In genomic region chr6:1611572-1612385, GRCh38 we compare ENCODE assay signal across 8 cellular contexts. TPM values are rescaled to one million over a fixed set of nuclear protein-coding genes. Genes with fewer than 3 reads are reported as not detected.
A peak's percentile ranks its signal among the peaks of the same experiment; 100 is the strongest.
DNase-seq lines count a peak whose midpoint lies in the region; ATAC-seq, FAIRE-seq and TF ChIP-seq lines count a peak whose summit lies in the region.

No MANE protein-coding gene starts in this region.

- H3K23me2 ChIP-seq in H9 (ENCODE audit: insufficient read length, low read depth, low read length, poor library complexity, severe bottlenecking) = peaks cover 18% of the 10 kb centered on the region

- H4K5ac ChIP-seq in H9 (ENCODE audit: insufficient read length, low read depth, low read length) = no peak overlapping the region

- no peak overlapping the region for H4K91ac ChIP-seq in H9 (ENCODE audit: insufficient read length, low read depth, low read length)

- no peak overlapping the region for H3K56ac ChIP-seq in H9 (ENCODE audit: insufficient read length, low read depth, low read length)

- peaks cover 87% of the 10 kb centered on the region for H3K27me3 Mint-ChIP-seq in H9 (ENCODE audit: low read depth)
- peaks cover 57% of the 10 kb centered on the region for H3K27me3 Mint-ChIP-seq in activated CD8-positive, alpha-beta T cell treated with anti-CD3 and anti-CD28 coated beads for 36 hours
- H3K27me3 Mint-ChIP-seq in stimulated activated memory B cell treated with anti-CD40 and anti-IgM and Interleukin-4, amounts not matched to agents 10 μg/mL and 1 μg/mL and 100 μg/mL, for 72 hours = peaks cover 53% of the 10 kb centered on the region

- peaks cover 23 to 32% of the 10 kb centered on the region in 2 experiments for H3K4me1 Mint-ChIP-seq in H9
- peaks cover 30% of the 10 kb centered on the region for H3K4me1 Mint-ChIP-seq in activated CD8-positive, alpha-beta T cell treated with anti-CD3 and anti-CD28 coated beads for 36 hours (ENCODE audit: low read depth)
- peaks cover 35% of the 10 kb centered on the region for H3K4me1 Mint-ChIP-seq in stimulated activated memory B cell treated with anti-CD40 and anti-IgM and Interleukin-4, amounts not matched to agents 10 μg/mL and 1 μg/mL and 100 μg/mL, for 72 hours

- no peak overlapping the region for H4K8ac ChIP-seq in H9 (replicated peaks; ENCODE audit: insufficient read length, low read depth, low read length)

- no peak overlapping the region for H3K18ac ChIP-seq in H9 (ENCODE audit: insufficient read length, low read depth, low read length)

- no peaks in the 10 kb centered on the region for H4K20me1 ChIP-seq in H9 (ENCODE audit: control insufficient read depth, insufficient read depth, insufficient read length)
- H4K20me1 ChIP-seq in hepatocyte (ENCODE audit: insufficient read depth, poor library complexity, severe bottlenecking) = peaks cover 5% of the 10 kb centered on the region

- H2BK20ac ChIP-seq in H9 (ENCODE audit: low read depth, low read length, poor library complexity, severe bottlenecking) = no peak overlapping the region

- intact Hi-C loops in activated CD8-positive, alpha-beta T cell treated with anti-CD3 and anti-CD28 coated beads for 36 hours (cut with micrococcal nuclease) = no loop called here

- no peak overlapping the region for H3K27ac ChIP-seq in ACC112 (ENCODE audit: low read depth, low read length)
- no peak overlapping the region for H3K27ac ChIP-seq in H9 (ENCODE audit: insufficient read length, low read depth, low read length)
- H3K27ac ChIP-seq in hepatocyte = no peak overlapping the region

- H3K36me3 ChIP-seq in ACC112 (ENCODE audit: insufficient read depth, low read length) (no peaks in the 10 kb centered on the region), hepatocyte (replicated peaks; ENCODE audit: insufficient read depth, low read depth) (no peaks in the 10 kb centered on the region)

- H3K79me2 ChIP-seq in ACC112 (ENCODE audit: control insufficient read depth, insufficient read depth, low read length, unreplicated experiment) (peaks cover 14% of the 10 kb centered on the region), H9 (ENCODE audit: insufficient read depth, low read length) (no peaks in the 10 kb centered on the region), hepatocyte (no peaks in the 10 kb centered on the region)

- POLR2A ChIA-PET in activated CD8-positive, alpha-beta T cell treated with anti-CD3 and anti-CD28 coated beads for 36 hours (lab: Charles Lee) = interaction anchor here (0.8 kb wide), 1 partner anchor 12 kb away, joined by 3 read pairs; no protein-coding TSS in a partner anchor

- DNase-seq in H9 = peak; percentile 70
- peak; percentile 20 for DNase-seq in activated CD8-positive, alpha-beta T cell treated with anti-CD3 and anti-CD28 coated beads for 36 hours
- no peak for DNase-seq in hepatocyte (ENCODE audit: low spot score)
- no peak for DNase-seq in D721Med (ENCODE audit: insufficient read length, low spot score)
- DNase-seq in HPDE6-E6E7 (ENCODE audit: extremely low spot score) = no peak
- no peak for DNase-seq in activated CD8-positive, alpha-beta memory T cell treated with anti-CD3 and anti-CD28 coated beads, Interleukin-2, amount 50 U/mL, for 48 hours

- no CpG with 5 or more reads among the region's 73 CpGs for WGBS in H9 (ENCODE audit: extremely low coverage, insufficient read length, low lambda C conversion rate)
- WGBS in hepatocyte (ENCODE audit: low lambda C conversion rate, missing lambda C conversion rate) = 4% methylated on average over 38 of the region's 73 CpGs

- ATAC-seq in activated CD8-positive, alpha-beta T cell treated with anti-CD3 and anti-CD28 coated beads for 36 hours = no peak
- no peak for ATAC-seq in stimulated activated memory B cell treated with anti-CD40 and anti-IgM and Interleukin-4, amounts not matched to agents 10 μg/mL and 1 μg/mL and 100 μg/mL, for 72 hours

- H2AFZ ChIP-seq in ACC112 (ENCODE audit: low read length, unreplicated experiment) (peak overlapping the region; percentile 85), H9 (ENCODE audit: low read length) (no peak overlapping the region), hepatocyte (no peak overlapping the region)

- TF ChIP-seq CTCF in H9 (conservative IDR thresholded peaks at IDR 0.05) = no peak
- TF ChIP-seq CTCF in activated CD8-positive, alpha-beta T cell treated with anti-CD3 and anti-CD28 coated beads for 36 hours (IDR thresholded peaks at IDR 0.05) = no peak
- no peak for TF ChIP-seq CTCF in hepatocyte (IDR thresholded peaks at IDR 0.05; ENCODE audit: poor library complexity)
- TF ChIP-seq CTCF in D721Med (IDR thresholded peaks at IDR 0.05; ENCODE audit: insufficient read depth, missing control alignments) = no peak

- peaks cover 0 to 4% of the 10 kb centered on the region in 2 experiments; a peak in 2 of 5 replicates for H3K9me3 Mint-ChIP-seq in H9
- no peaks in the 10 kb centered on the region for H3K9me3 Mint-ChIP-seq in activated CD8-positive, alpha-beta T cell treated with anti-CD3 and anti-CD28 coated beads for 36 hours
- no peaks in the 10 kb centered on the region for H3K9me3 Mint-ChIP-seq in stimulated activated memory B cell treated with anti-CD40 and anti-IgM and Interleukin-4, amounts not matched to agents 10 μg/mL and 1 μg/mL and 100 μg/mL, for 72 hours

- H3K4me3 ChIP-seq in ACC112 (ENCODE audit: low read depth, low read length) (peak overlapping the region; percentile 92), hepatocyte (no peak overlapping the region)

- no peaks in the 10 kb centered on the region for H3K36me3 Mint-ChIP-seq in H9 (ENCODE audit: insufficient read depth in 1 of 3, low read depth in 3 of 3)
- H3K36me3 Mint-ChIP-seq in activated CD8-positive, alpha-beta T cell treated with anti-CD3 and anti-CD28 coated beads for 36 hours (ENCODE audit: low read depth) = no peaks in the 10 kb centered on the region
- H3K36me3 Mint-ChIP-seq in stimulated activated memory B cell treated with anti-CD40 and anti-IgM and Interleukin-4, amounts not matched to agents 10 μg/mL and 1 μg/mL and 100 μg/mL, for 72 hours = no peaks in the 10 kb centered on the region

- no peaks in the 10 kb centered on the region for H3K79me1 ChIP-seq in H9 (ENCODE audit: insufficient read depth, low read depth, low read length, poor library complexity, severe bottlenecking)

- no peak overlapping the region for H3T11ph ChIP-seq in H9 (ENCODE audit: low read length)

- H2BK12ac ChIP-seq in H9 (ENCODE audit: insufficient read length, low read depth, low read length) = no peak overlapping the region

- H3K4me2 ChIP-seq in H9 (ENCODE audit: insufficient read depth, insufficient read length, low read length) = peak overlapping the region; percentile 11
- H3K4me2 ChIP-seq in hepatocyte = peak overlapping the region; percentile 96

- H3K9me2 ChIP-seq in hepatocyte (replicated peaks; ENCODE audit: insufficient read depth) = no peaks in the 10 kb centered on the region

- CTCF ChIA-PET in activated CD8-positive, alpha-beta T cell treated with anti-CD3 and anti-CD28 coated beads for 36 hours (lab: Charles Lee) = interaction anchor here (0.8 to 1.1 kb wide), 4 partner anchors 14 to 1022 kb away, joined by 3 to 4 read pairs (median 4); no protein-coding TSS in a partner anchor

- peaks cover 21% of the 10 kb centered on the region for H3K27me3 ChIP-seq in ACC112 (ENCODE audit: insufficient read depth, low read length)
- peaks cover 76% of the 10 kb centered on the region for H3K27me3 ChIP-seq in H9 (ENCODE audit: insufficient read depth, low read length)
- H3K27me3 ChIP-seq in hepatocyte = peaks cover 81% of the 10 kb centered on the region

- no peak overlapping the region for H3K4ac ChIP-seq in H9 (ENCODE audit: low read depth, low read length)

- H3K23ac ChIP-seq in H9 (ENCODE audit: insufficient read length, low read depth, low read length) = no peak overlapping the region

- no peak overlapping the region for H3K27ac Mint-ChIP-seq in H9
- no peak overlapping the region for H3K27ac Mint-ChIP-seq in activated CD8-positive, alpha-beta T cell treated with anti-CD3 and anti-CD28 coated beads for 36 hours
- H3K27ac Mint-ChIP-seq in stimulated activated memory B cell treated with anti-CD40 and anti-IgM and Interleukin-4, amounts not matched to agents 10 μg/mL and 1 μg/mL and 100 μg/mL, for 72 hours = no peak overlapping the region

- FAIRE-seq in D721Med (lab: Jason Lieb, UNC) = no peak

- H3K9me3 ChIP-seq in H9 (ENCODE audit: control insufficient read depth, low read depth, low read length) (no peaks in the 10 kb centered on the region), hepatocyte (ENCODE audit: low read depth) (no peaks in the 10 kb centered on the region)

- H2BK15ac ChIP-seq in H9 (ENCODE audit: low read depth, low read length) = no peak overlapping the region

- H3K14ac ChIP-seq in H9 (ENCODE audit: insufficient read depth, low read length) = no peak overlapping the region

- no peak overlapping the region for H2BK120ac ChIP-seq in H9 (ENCODE audit: low read depth, low read length, poor library complexity, severe bottlenecking)

- H3K4me1 ChIP-seq in ACC112 (ENCODE audit: control insufficient read depth, insufficient read depth, low read length, unreplicated experiment) = peaks cover 12% of the 10 kb centered on the region
- no peaks in the 10 kb centered on the region; the same call in 1 of the 2 replicates for H3K4me1 ChIP-seq in H9 (ENCODE audit: insufficient read depth, low read length)
- H3K4me1 ChIP-seq in hepatocyte (ENCODE audit: insufficient read depth) = peaks cover 22% of the 10 kb centered on the region

- H2AK5ac ChIP-seq in H9 (ENCODE audit: insufficient read length, low read length) = no peak overlapping the region

- no peak overlapping the region for H3K9ac ChIP-seq in H9 (ENCODE audit: extremely low read depth, insufficient read length, low read length)

- H3K4me3 Mint-ChIP-seq in H9 = peak overlapping the region; percentile 30 to 70; a peak in 4 of 5 replicates
- H3K4me3 Mint-ChIP-seq in activated CD8-positive, alpha-beta T cell treated with anti-CD3 and anti-CD28 coated beads for 36 hours = peak overlapping the region; percentile 58
- peak overlapping the region; percentile 66 for H3K4me3 Mint-ChIP-seq in stimulated activated memory B cell treated with anti-CD40 and anti-IgM and Interleukin-4, amounts not matched to agents 10 μg/mL and 1 μg/mL and 100 μg/mL, for 72 hours

- no peak overlapping the region for H2BK5ac ChIP-seq in H9 (ENCODE audit: insufficient read length, low read length)

RNA-seq across cellular contexts. Expression of gene FOXC1, which starts 2.1 kb away (rescaled TPM):
- 0.04 TPM in 1 of 2 replicates, not detected in the other for total RNA-seq in H9 (2021)
- total RNA-seq in activated CD8-positive, alpha-beta T cell treated with anti-CD3 and anti-CD28 coated beads for 36 hours = under 1 TPM in 1 of 2 experiments, not detected in 1; 0.16 TPM
- total RNA-seq in hepatocyte = 1.1 and 1.2 TPM in 2 replicates
- polyA plus RNA-seq in hepatocyte = 0.60 and 1.1 TPM in 2 replicates

Comparison
In these comparisons a context has a peak if more than half of its experiments do, and no peak if none do; other contexts are left out.
1. DNase-seq: peak in H9 (single experiment) and activated CD8-positive, alpha-beta T cell treated with anti-CD3 and anti-CD28 coated beads for 36 hours (single experiment); none in hepatocyte (single experiment), D721Med (single experiment), HPDE6-E6E7 (single experiment) and activated CD8-positive, alpha-beta memory T cell treated with anti-CD3 and anti-CD28 coated beads, Interleukin-2, amount 50 U/mL, for 48 hours (single experiment).
2. Peak in every context shown above with its lines, with median percentiles within 50 percentile points of each other: H3K4me3 Mint-ChIP-seq.